ENCODE assay signal across 34 cellular contexts in genomic region chr11:78205691-78206090, GRCh38.
"Had no signal": no experiment of that assay in that cellular context is flagged by ENCODE, and none has a peak within 500 bp of the region (broad histone marks: within the 10 kb centered on the region; RNA-seq: fewer than 3 reads in every experiment).

No MANE protein-coding gene starts in this region.

- H3K27me3 Mint-ChIP-seq: activated B cell treated with CpG ODN at 0.5 μM for 24 hours; activated CD4-positive, alpha-beta memory T cell treated with anti-CD3 and anti-CD28 coated beads for 36 hours; activated naive CD8-positive, alpha-beta T cell; activated naive CD8-positive, alpha-beta T cell treated with anti-CD3 and anti-CD28 coated beads, Interleukin-2, amount 50 U/mL, for 24 hours; T-cell had no signal

- DNase-seq: activated B cell treated with CpG ODN at 0.5 μM for 24 hours; activated CD4-positive, alpha-beta memory T cell treated with anti-CD3 and anti-CD28 coated beads for 36 hours; activated CD4-positive, alpha-beta T cell treated with anti-CD3 and anti-CD28 coated beads for 4 hours; activated CD4-positive, alpha-beta T cell treated with anti-CD3 and anti-CD28 coated beads, Interleukin-2, amount 50 U/mL, for 1 hour; activated CD4-positive, CD25-positive, alpha-beta regulatory T cell treated with anti-CD3 and anti-CD28 coated beads, Interleukin-2, amount 50 U/mL, for 72 hours; activated gamma-delta T cell; activated naive CD4-positive, alpha-beta T cell treated with Interleukin-2 at 50 U/mL for 16 hours; activated naive CD8-positive, alpha-beta T cell treated with anti-CD3 and anti-CD28 coated beads, Interleukin-2, amount 50 U/mL, for 24 hours; activated T-cell treated with anti-CD3 and anti-CD28 coated beads, Interleukin-2, amount 50 U/mL, for 48 hours; anterior cingulate cortex; brain microvascular endothelial cell; IMR-90; Karpas-422; NCI-H1105 treated with DMSO at 0.1 percent for 48 hours; NCI-H1436; NCI-H1694; NCI-H1930; NCI-H2081 treated with DMSO at 0.1 percent for 48 hours; NCI-H226; NCI-H446 treated with DMSO at 0.1 percent for 48 hours; NCI-H524 treated with DMSO at 0.1 percent for 48 hours; PC-3; RPMI8226; SIG-M5; T-cell; T-helper 2 cell; T-helper 9 cell had no signal

- H3K27me3 ChIP-seq: brain microvascular endothelial cell, cardiac muscle cell, Peyer's patch had no signal

- H3K4me3 ChIP-seq: cardiac muscle cell, K562, Peyer's patch had no signal

- H3K9me3 Mint-ChIP-seq: activated B cell treated with CpG ODN at 0.5 μM for 24 hours; activated CD4-positive, alpha-beta memory T cell treated with anti-CD3 and anti-CD28 coated beads for 36 hours; activated naive CD8-positive, alpha-beta T cell treated with anti-CD3 and anti-CD28 coated beads, Interleukin-2, amount 50 U/mL, for 24 hours; activated T-helper 2 cell treated with anti-CD3 and anti-CD28 coated beads, Interferon-gamma antibody, Interleukin-2, Interleukin-4, amounts not matched to agents 10 μg/mL and 5 μg/mL and 100 μg/mL, durations not matched to agents 14 hours and 24 hours and 36 hours; T-cell had no signal

- H3K9me3 ChIP-seq: Peyer's patch had no signal

- H3K27ac Mint-ChIP-seq: activated B cell treated with CpG ODN at 0.5 μM for 24 hours; activated CD4-positive, alpha-beta memory T cell treated with anti-CD3 and anti-CD28 coated beads for 36 hours; activated naive CD8-positive, alpha-beta T cell; activated naive CD8-positive, alpha-beta T cell treated with anti-CD3 and anti-CD28 coated beads, Interleukin-2, amount 50 U/mL, for 24 hours; activated T-helper 2 cell treated with anti-CD3 and anti-CD28 coated beads, Interferon-gamma antibody, Interleukin-2, Interleukin-4, amounts not matched to agents 10 μg/mL and 5 μg/mL and 100 μg/mL, durations not matched to agents 14 hours and 24 hours and 36 hours had no signal

- H3K4me3 Mint-ChIP-seq: activated B cell treated with CpG ODN at 0.5 μM for 24 hours; activated CD4-positive, alpha-beta memory T cell treated with anti-CD3 and anti-CD28 coated beads for 36 hours; activated naive CD8-positive, alpha-beta T cell; activated naive CD8-positive, alpha-beta T cell treated with anti-CD3 and anti-CD28 coated beads, Interleukin-2, amount 50 U/mL, for 24 hours; T-cell had no signal

- H3K27ac ChIP-seq: brain microvascular endothelial cell, Peyer's patch, VCaP had no signal

- ATAC-seq: activated naive CD8-positive, alpha-beta T cell treated with anti-CD3 and anti-CD28 coated beads, Interleukin-2, amount 50 U/mL, for 24 hours; K562; PC-3; SK-N-SH treated with all-trans-retinoic acid at 6 μM for 48 hours; T-cell had no signal
